21 cellular contexts compared by ENCODE assay signal in genomic region chr9:81557452-81557956, GRCh38.
A peak's percentile ranks its signal among the peaks of the same experiment; 100 is the strongest.
DNase-seq lines count a peak whose midpoint lies in the region; ATAC-seq and TF ChIP-seq lines count a peak whose summit lies in the region.
"Had no signal": no experiment of that assay in that cellular context is flagged by ENCODE, and none has a peak within 500 bp of the region (broad histone marks: within the 10 kb centered on the region; RNA-seq: fewer than 3 reads in every experiment).

No MANE protein-coding gene starts in this region.

- H3K4me1 ChIP-seq in RWPE2 (ENCODE audit: insufficient read depth, poor library complexity, severe bottlenecking): peaks cover 34% of the 10 kb centered on the region
- H3K4me1 ChIP-seq in rectal smooth muscle tissue (ENCODE audit: control insufficient read depth, insufficient read depth, low read length): peaks cover 12% of the 10 kb centered on the region
- H3K4me1 ChIP-seq: Caco-2 had no signal

- no peak overlapping the region for H3K27ac Mint-ChIP-seq in activated CD8-positive, alpha-beta T cell treated with anti-CD3 and anti-CD28 coated beads for 36 hours

- H3K9ac ChIP-seq in rectal smooth muscle tissue (ENCODE audit: low read length): no peak overlapping the region

- H3K27ac ChIP-seq in RWPE2 (ENCODE audit: poor library complexity, severe bottlenecking) (peak overlapping the region; percentile 80), rectal smooth muscle tissue (ENCODE audit: low read depth, low read length) (peak overlapping the region; percentile 52)
- H3K27ac ChIP-seq: right lobe of liver, testis had no signal

- peak; percentile 54 for DNase-seq in AG09319 (ENCODE audit: extremely low read depth, low read depth)
- no peak for DNase-seq in RWPE2 (ENCODE audit: low spot score)
- peak; percentile 86 for DNase-seq in fibroblast of the aortic adventitia (ENCODE audit: low read depth)
- no peak for DNase-seq in GM19238 (ENCODE audit: insufficient read length, low spot score)
- DNase-seq in activated CD8-positive, alpha-beta T cell treated with anti-CD3 and anti-CD28 coated beads for 36 hours: no peak
- DNase-seq: activated naive CD4-positive, alpha-beta T cell treated with Interleukin-2 at 50 U/mL for 16 hours; Caco-2; H7; Karpas-422; NCI-H1105; NCI-H2171; right lobe of liver; stimulated activated CD4-positive, alpha-beta T cell treated with anti-CD3 and anti-CD28 coated beads, Interleukin-2, amount 100 ng/mL, for 24 hours; SW 1271; testis had no signal

- H3K4me1 Mint-ChIP-seq in activated CD8-positive, alpha-beta T cell treated with anti-CD3 and anti-CD28 coated beads for 36 hours (ENCODE audit: low read depth): no peaks in the 10 kb centered on the region

- H3K27me3 Mint-ChIP-seq in activated CD8-positive, alpha-beta T cell treated with anti-CD3 and anti-CD28 coated beads for 36 hours: peaks cover 1% of the 10 kb centered on the region

- no peaks in the 10 kb centered on the region for H3K9me3 ChIP-seq in RWPE2 (ENCODE audit: severe bottlenecking)
- H3K9me3 ChIP-seq: Caco-2, right lobe of liver, testis had no signal

- H3K9me3 Mint-ChIP-seq in activated CD8-positive, alpha-beta T cell treated with anti-CD3 and anti-CD28 coated beads for 36 hours: no peaks in the 10 kb centered on the region

- H3K36me3 Mint-ChIP-seq in activated CD8-positive, alpha-beta T cell treated with anti-CD3 and anti-CD28 coated beads for 36 hours (ENCODE audit: low read depth): no peaks in the 10 kb centered on the region

- H3K4me3 Mint-ChIP-seq in activated CD8-positive, alpha-beta T cell treated with anti-CD3 and anti-CD28 coated beads for 36 hours: no peak overlapping the region
- H3K4me3 Mint-ChIP-seq: neural crest cell had no signal

- POLR2A ChIA-PET in activated CD8-positive, alpha-beta T cell treated with anti-CD3 and anti-CD28 coated beads for 36 hours (lab: Charles Lee): no interaction called here

- H3K36me3 ChIP-seq in RWPE2 (ENCODE audit: low read depth) (no peaks in the 10 kb centered on the region), rectal smooth muscle tissue (ENCODE audit: control insufficient read depth, insufficient read depth, low read length) (no peaks in the 10 kb centered on the region)
- H3K36me3 ChIP-seq: right lobe of liver had no signal

- H3K27me3 ChIP-seq in RWPE2 (ENCODE audit: insufficient read depth, poor library complexity, severe bottlenecking) (no peaks in the 10 kb centered on the region), rectal smooth muscle tissue (ENCODE audit: control insufficient read depth, insufficient read depth, low read length) (no peaks in the 10 kb centered on the region)
- H3K27me3 ChIP-seq: right lobe of liver, testis had no signal

- no peak for TF ChIP-seq CTCF in AG09319 (IDR thresholded peaks at IDR 0.05; ENCODE audit: low read depth, low read length)
- TF ChIP-seq CTCF in RWPE2 (IDR thresholded peaks at IDR 0.05; ENCODE audit: poor library complexity, severe bottlenecking): no peak
- TF ChIP-seq CTCF in fibroblast of the aortic adventitia (IDR thresholded peaks at IDR 0.05; ENCODE audit: insufficient read depth, low read length): no peak
- TF ChIP-seq CTCF in activated CD8-positive, alpha-beta T cell treated with anti-CD3 and anti-CD28 coated beads for 36 hours (IDR thresholded peaks at IDR 0.05): no peak

- intact Hi-C loops in activated CD8-positive, alpha-beta T cell treated with anti-CD3 and anti-CD28 coated beads for 36 hours (cut with micrococcal nuclease): no loop called here

- ATAC-seq in RWPE2 (ENCODE audit: low read depth) (no peak), GM21786 (IDR thresholded peaks at IDR 0.05; ENCODE audit: unreplicated experiment) (no peak), GM21515 (IDR thresholded peaks at IDR 0.05; ENCODE audit: unreplicated experiment) (no peak)
- ATAC-seq in activated CD8-positive, alpha-beta T cell treated with anti-CD3 and anti-CD28 coated beads for 36 hours: no peak
- ATAC-seq: Panc1 had no signal

- H3K4me3 ChIP-seq in RWPE2 (ENCODE audit: severe bottlenecking) (no peak overlapping the region), fibroblast of the aortic adventitia (ENCODE audit: low read depth, low read length) (no peak overlapping the region), rectal smooth muscle tissue (ENCODE audit: low read length) (no peak overlapping the region)
- H3K4me3 ChIP-seq: coronary artery, right lobe of liver, testis had no signal

- CTCF ChIA-PET in activated CD8-positive, alpha-beta T cell treated with anti-CD3 and anti-CD28 coated beads for 36 hours (lab: Charles Lee): no interaction called here

Comparison
In these comparisons a context has a peak if more than half of its experiments do, and no peak if none do; other contexts are left out.
1. DNase-seq: peak in AG09319 (single experiment) and fibroblast of the aortic adventitia (single experiment); none in RWPE2 (single experiment), GM19238 (single experiment) and activated CD8-positive, alpha-beta T cell treated with anti-CD3 and anti-CD28 coated beads for 36 hours (single experiment).